In genomic region chr3:166171695-166172094, GRCh38 we compare ENCODE assay signal across 27 cellular contexts.
"Had no signal": no experiment of that assay in that cellular context is flagged by ENCODE, and none has a peak within 500 bp of the region (broad histone marks: within the 10 kb centered on the region; RNA-seq: fewer than 3 reads in every experiment).

No MANE protein-coding gene starts in this region.

- H3K9me3 ChIP-seq: stomach, suprapubic skin, testis, thoracic aorta, thyroid gland, tibial artery, tibial nerve, transverse colon, upper lobe of left lung, upper lobe of right lung, uterus, vagina had no signal

- H3K27me3 ChIP-seq: stomach, suprapubic skin, testis, thyroid gland, tibial artery, tibial nerve, transverse colon, upper lobe of left lung, upper lobe of right lung, uterus, vagina had no signal

- DNase-seq: stimulated activated CD4-positive, alpha-beta T cell treated with anti-CD3 and anti-CD28 coated beads, Interleukin-2, amount 100 ng/mL, for 48 hours; stimulated activated CD4-positive, alpha-beta T cell treated with anti-CD3 and anti-CD28 coated beads, Interleukin-4, amount 100 ng/mL, for 1 hour; stimulated activated CD4-positive, alpha-beta T cell treated with anti-CD3 and anti-CD28 coated beads, Interleukin-4, amount 100 ng/mL, for 24 hours; stimulated activated CD4-positive, alpha-beta T cell treated with anti-CD3 and anti-CD28 coated beads, Interleukin-4, amount 100 ng/mL, for 4 hours; stimulated activated CD8-positive, alpha-beta memory T cell treated with anti-CD3 and anti-CD28 coated beads, Interleukin-4, amount 100 ng/mL, for 48 hours; stimulated activated naive B cell treated with anti-CD40 and anti-IgM and Interleukin-4, amounts not matched to agents 10 μg/mL and 1 μg/mL and 100 μg/mL, for 72 hours; stimulated activated naive CD4-positive, alpha-beta T cell; stimulated activated naive CD4-positive, alpha-beta T cell treated with Interleukin-2 at 50 U/mL for 16 hours; stimulated activated naive CD8-positive, alpha-beta T cell treated with anti-CD3 and anti-CD28 coated beads, Interleukin-15, amount 100 ng/mL, for 72 hours; stimulated activated naive CD8-positive, alpha-beta T cell treated with anti-CD3 and anti-CD28 coated beads, Interleukin-15, Interleukin-2, amounts not matched to agents 100 U/mL and 50 U/mL, for 24 hours; stomach; substantia nigra; testis; thyroid gland; tibial artery; transverse colon; trophoblast cell; upper lobe of left lung; upper lobe of right lung; uterus had no signal

- FAIRE-seq: urothelium cell line had no signal

- H3K36me3 ChIP-seq: stomach, suprapubic skin, thoracic aorta, thyroid gland, tibial artery, tibial nerve, transverse colon, upper lobe of left lung, upper lobe of right lung, uterus, vagina had no signal

- ATAC-seq: stimulated activated effector memory CD8-positive, alpha-beta T cell treated with anti-CD3 and anti-CD28 coated beads, Interleukin-12 subunit alpha, Interleukin-12 subunit beta, amount 100 ng/mL, for 72 hours; stimulated activated memory B cell treated with anti-CD40 and anti-IgM and Interleukin-4, amounts not matched to agents 10 μg/mL and 1 μg/mL and 100 μg/mL, for 72 hours; stimulated activated naive B cell treated with anti-CD40 and anti-IgM and Interleukin-4, amounts not matched to agents 10 μg/mL and 1 μg/mL and 100 μg/mL, for 72 hours; stimulated activated naive CD8-positive, alpha-beta T cell treated with anti-CD3 and anti-CD28 coated beads, Interleukin-15, amount 100 ng/mL, for 72 hours; stimulated activated naive CD8-positive, alpha-beta T cell treated with anti-CD3 and anti-CD28 coated beads, Interleukin-15, Interleukin-2, amounts not matched to agents 100 U/mL and 50 U/mL, for 24 hours; upper lobe of right lung had no signal

- H3K4me1 ChIP-seq: stomach, suprapubic skin, testis, thyroid gland, tibial artery, tibial nerve, transverse colon, upper lobe of left lung, upper lobe of right lung, uterus, vagina had no signal

- H3K4me3 ChIP-seq: stomach, suprapubic skin, testis, thoracic aorta, thyroid gland, tibial artery, tibial nerve, transverse colon, upper lobe of left lung, upper lobe of right lung, uterus, vagina had no signal

- H3K27ac ChIP-seq: stomach, suprapubic skin, testis, thoracic aorta, thyroid gland, tibial artery, tibial nerve, transverse colon, upper lobe of left lung, upper lobe of right lung, uterus, vagina had no signal
